23 cellular contexts compared by ENCODE assay signal in genomic region chr5:134417707-134418106, GRCh38.
"Had no signal": no experiment of that assay in that cellular context is flagged by ENCODE, and none has a peak within 500 bp of the region (broad histone marks: within the 10 kb centered on the region; RNA-seq: fewer than 3 reads in every experiment).

No MANE protein-coding gene starts in this region.

- H3K36me3 ChIP-seq: left lung, lower lobe of right lung, pancreas, prostate gland, stomach, thoracic aorta, transverse colon had no signal

- H3K4me3 ChIP-seq: dorsolateral prefrontal cortex, left lung, lower lobe of right lung, pancreas, prostate gland, stomach, thoracic aorta, transverse colon had no signal

- ATAC-seq: left lung; lower lobe of right lung; natural killer cell treated with Interleukin-12 subunit alpha and Interleukin-12 subunit beta and Interleukin-15 and Interleukin-18, amount 100 ng/mL, for 72 hours; pancreas; sciatic nerve had no signal

- H3K27ac ChIP-seq: dorsolateral prefrontal cortex, left lung, lower lobe of right lung, prostate gland, stomach, thoracic aorta had no signal

- DNase-seq: cortex of kidney; dorsolateral prefrontal cortex; effector CD8-positive, alpha-beta T cell; foreskin melanocyte; head of caudate nucleus; hippocampal formation; kidney glomerular epithelial cell; left lung; lower lobe of right lung; occipital lobe; pancreas; retina; stimulated activated CD4-positive, alpha-beta T cell treated with anti-CD3 and anti-CD28 coated beads, Interleukin-2, amount 100 ng/mL, for 24 hours; stimulated activated CD4-positive, alpha-beta T cell treated with anti-CD3 and anti-CD28 coated beads, Interleukin-4, amount 100 ng/mL, for 4 hours; stimulated activated naive CD4-positive, alpha-beta T cell; stomach; substantia nigra; transverse colon had no signal

- H3K9me3 ChIP-seq: pancreas, prostate gland, stomach, thoracic aorta had no signal

- FAIRE-seq: islet of Langerhans, pancreas had no signal

- H3K4me1 ChIP-seq: prostate gland had no signal

- H3K27me3 ChIP-seq: dorsolateral prefrontal cortex, left lung, pancreas, stomach, transverse colon had no signal
